In genomic region chr16:25031132-25031440, GRCh38 we compare ENCODE assay signal across 7 cellular contexts. TPM values are rescaled to one million over a fixed set of nuclear protein-coding genes. Genes with fewer than 3 reads are reported as not detected.
DNase-seq lines count a peak whose midpoint lies in the region; ATAC-seq and TF ChIP-seq lines count a peak whose summit lies in the region.

No MANE protein-coding gene starts in this region.

- no peaks in the 10 kb centered on the region for H3K9me2 ChIP-seq in MM.1S (replicated peaks; ENCODE audit: insufficient read depth, low read length)

- H3K9me3 Mint-ChIP-seq in stimulated activated naive B cell treated with anti-CD40 and anti-IgM and Interleukin-4, amounts not matched to agents 10 μg/mL and 1 μg/mL and 100 μg/mL, for 72 hours = no peaks in the 10 kb centered on the region

- H3K27me3 ChIP-seq in MM.1S (replicated peaks; ENCODE audit: insufficient read depth, low read length) (peaks cover 42% of the 10 kb centered on the region), left lung (no peaks in the 10 kb centered on the region)

- no peaks in the 10 kb centered on the region for H3K27me3 Mint-ChIP-seq in stimulated activated naive B cell treated with anti-CD40 and anti-IgM and Interleukin-4, amounts not matched to agents 10 μg/mL and 1 μg/mL and 100 μg/mL, for 72 hours

- H3K36me3 Mint-ChIP-seq in stimulated activated naive B cell treated with anti-CD40 and anti-IgM and Interleukin-4, amounts not matched to agents 10 μg/mL and 1 μg/mL and 100 μg/mL, for 72 hours = peaks cover 0 to 2% of the 10 kb centered on the region in 2 donors

- no peaks in the 10 kb centered on the region for H3K79me2 ChIP-seq in MM.1S (ENCODE audit: low read length)

- H3F3A ChIP-seq in MM.1S (ENCODE audit: insufficient read depth, low read length) = no peaks in the 10 kb centered on the region

- H3K9ac ChIP-seq in MM.1S (ENCODE audit: low read length) = no peak overlapping the region

- no peak overlapping the region for H3K27ac ChIP-seq in MM.1S (ENCODE audit: low read length)
- H3K27ac ChIP-seq in left lung = no peak overlapping the region

- peaks cover 33 to 59% of the 10 kb centered on the region in 2 donors for H3K4me1 Mint-ChIP-seq in stimulated activated naive B cell treated with anti-CD40 and anti-IgM and Interleukin-4, amounts not matched to agents 10 μg/mL and 1 μg/mL and 100 μg/mL, for 72 hours

- in situ Hi-C loops in G401 (cut with HindIII; ENCODE audit: low sequenced_read_pairs) = no loop called here

- TF ChIP-seq CTCF in MM.1S (IDR thresholded peaks at IDR 0.05; ENCODE audit: low read length) (no peak), fibroblast of the aortic adventitia (IDR thresholded peaks at IDR 0.05; ENCODE audit: insufficient read depth, low read length) (no peak), left lung (IDR thresholded peaks at IDR 0.05) (no peak)

- peak overlapping the region; percentile 88 for H3K4me2 ChIP-seq in MM.1S (ENCODE audit: low read depth, low read length)

- H4K20me1 ChIP-seq in MM.1S (ENCODE audit: insufficient read depth, low read length) = no peaks in the 10 kb centered on the region

- ATAC-seq in GM21526 (IDR thresholded peaks at IDR 0.05; ENCODE audit: low FRiP score, unreplicated experiment) (peak; percentile 1), left lung (no peak)
- ATAC-seq in stimulated activated naive B cell treated with anti-CD40 and anti-IgM and Interleukin-4, amounts not matched to agents 10 μg/mL and 1 μg/mL and 100 μg/mL, for 72 hours (replicated peaks) = peak in 1 of 2 donors; percentile 11

- DNase-seq in MM.1S = no peak
- DNase-seq in fibroblast of the aortic adventitia (ENCODE audit: low read depth) = no peak
- DNase-seq in stimulated activated naive B cell treated with anti-CD40 and anti-IgM and Interleukin-4, amounts not matched to agents 10 μg/mL and 1 μg/mL and 100 μg/mL, for 72 hours = no peak
- no peak for DNase-seq in AG20443 (ENCODE audit: low spot score)
- DNase-seq in G401 (ENCODE audit: low spot score) = no peak
- no peak for DNase-seq in left lung

- H3K4me3 Mint-ChIP-seq in stimulated activated naive B cell treated with anti-CD40 and anti-IgM and Interleukin-4, amounts not matched to agents 10 μg/mL and 1 μg/mL and 100 μg/mL, for 72 hours = peak overlapping the region; percentile 96 to 98

- H2AFZ ChIP-seq in MM.1S (ENCODE audit: low read length) = peak overlapping the region; percentile 79

- peak overlapping the region; percentile 99 for H3K27ac Mint-ChIP-seq in stimulated activated naive B cell treated with anti-CD40 and anti-IgM and Interleukin-4, amounts not matched to agents 10 μg/mL and 1 μg/mL and 100 μg/mL, for 72 hours

- H3K36me3 ChIP-seq in MM.1S (replicated peaks; ENCODE audit: insufficient read depth, low read length) (no peaks in the 10 kb centered on the region), left lung (no peaks in the 10 kb centered on the region)

- intact Hi-C loops in left lung (cut with DNase I) = loop anchor here in 1 of 2 donors (10.0 kb wide), 1 partner anchor 46 kb away; no protein-coding TSS in a partner anchor

- peaks cover 9% of the 10 kb centered on the region for H3K4me1 ChIP-seq in MM.1S (ENCODE audit: low read length)
- H3K4me1 ChIP-seq in left lung = peaks cover 7 to 26% of the 10 kb centered on the region in 2 donors

- peak overlapping the region; percentile 56 for H3K4me3 ChIP-seq in MM.1S (ENCODE audit: low read length)
- H3K4me3 ChIP-seq in fibroblast of the aortic adventitia (ENCODE audit: low read depth, low read length) = peak overlapping the region; percentile 42
- H3K4me3 ChIP-seq in left lung = peak overlapping the region in 1 of 2 donors; percentile 76

- H3K9me3 ChIP-seq in MM.1S (replicated peaks; ENCODE audit: insufficient read depth, low read length) (no peaks in the 10 kb centered on the region), left lung (no peaks in the 10 kb centered on the region)

RNA-seq across cellular contexts. Expression of gene ARHGAP17, which starts 15.9 kb away (rescaled TPM):
- total RNA-seq in fibroblast of the aortic adventitia (ENCODE audit: low replicate concordance) (54.0 and 72.9 TPM in 2 replicates), left lung (10 to 100 TPM; 58.3 to 86.0 TPM)
- total RNA-seq in G401 (2014; rRNA removed; shearing (Covaris generic)) = 11.7 and 14.4 TPM in 2 replicates
